Comparison of ENCODE assay signal across 1 cellular context in genomic region chr21:8994640-8995511, GRCh38.
TF ChIP-seq lines count a peak whose summit lies in the region.

No MANE protein-coding gene starts in this region.

TF ChIP-seq in GM12878, 131 proteins besides CTCF, POLR2A, EP300 and RAD21 (continued from another document):
- TF ChIP-seq ZBTB11 (CRISPR knock-in tag; IDR thresholded peaks at IDR 0.05) = no peak
- no peak for TF ChIP-seq IKZF2 (IDR thresholded peaks at IDR 0.05)
- no peak for TF ChIP-seq BHLHE40 (IDR thresholded peaks at IDR 0.05; ENCODE audit: borderline replicate concordance in 1 of 2, low read depth in 2 of 2, low read length in 1 of 2)
- no peak for TF ChIP-seq ATF2 (IDR thresholded peaks at IDR 0.05; ENCODE audit: low read length)
- TF ChIP-seq MTA2 (IDR thresholded peaks at IDR 0.05; ENCODE audit: low read depth) = no peak
TF ChIP-seq in GM12878: peak in this region for 0.
